22 cellular contexts compared by ENCODE assay signal in genomic region chr4:4226606-4227438, GRCh38. TPM values are rescaled to one million over a fixed set of nuclear protein-coding genes. Genes with fewer than 3 reads are reported as not detected.
A peak's percentile ranks its signal among the peaks of the same experiment; 100 is the strongest.
DNase-seq lines count a peak whose midpoint lies in the region; ATAC-seq, FAIRE-seq and TF ChIP-seq lines count a peak whose summit lies in the region.
"Had no signal": no experiment of that assay in that cellular context is flagged by ENCODE, and none has a peak within 500 bp of the region (broad histone marks: within the 10 kb centered on the region; RNA-seq: fewer than 3 reads in every experiment).

Gene OTOP1 (minus strand): TSS chr4:4226929. CDS start chr4:4226864, 65 bp downstream.

- H2AK5ac ChIP-seq in mesenchymal stem cell (ENCODE audit: low read length, severe bottlenecking) = no peak within 1 kb of the TSS

- peak within 1 kb of the TSS in 1 of 2 experiments; percentile 4 for H3K18ac ChIP-seq in mesenchymal stem cell (ENCODE audit: low read depth in 1 of 2, low read length in 2 of 2)

- no peak within 1 kb of the TSS for H4K91ac ChIP-seq in mesenchymal stem cell (ENCODE audit: low read length)

- no peak within 1 kb of the TSS for H3K23ac ChIP-seq in mesenchymal stem cell (ENCODE audit: low read length in 2 of 2)

- H3K79me2 ChIP-seq in HepG2 (ENCODE audit: insufficient read depth, low read length) = no peaks in the 10 kb centered on the region

- TF ChIP-seq RAD21 in HepG2 (CRISPR knock-in tag; IDR thresholded peaks at IDR 0.05) = no peak

- intact Hi-C loops in HepG2 (cut with micrococcal nuclease; ENCODE audit: unreplicated experiment) (no loop called here), right lobe of liver (cut with DNase I) (no loop called here)

- H3K9me3 Mint-ChIP-seq in central memory CD8-positive, alpha-beta T cell = no peaks in the 10 kb centered on the region
- H3K9me3 Mint-ChIP-seq in HFFc6 = no peaks in the 10 kb centered on the region
- H3K9me3 Mint-ChIP-seq: activated CD4-positive, alpha-beta T cell treated with anti-CD3 and anti-CD28 coated beads, Interleukin-2, amount 10 ng/mL, durations not matched to agents 7 days and 5 days had no signal

- no peak within 1 kb of the TSS for H2BK120ac ChIP-seq in mesenchymal stem cell (ENCODE audit: low read depth, low read length)

- no peaks in the 10 kb centered on the region for H3K79me1 ChIP-seq in mesenchymal stem cell (replicated peaks; ENCODE audit: low read length, poor library complexity, severe bottlenecking)

- TF ChIP-seq EP300 in HepG2 (IDR thresholded peaks at IDR 0.05; ENCODE audit: low read depth in 2 of 2, low read length in 2 of 2) = no peak
- no peak for TF ChIP-seq EP300 in HepG2 (CRISPR knock-in tag; IDR thresholded peaks at IDR 0.05; ENCODE audit: borderline replicate concordance)

- BruUV-seq in HepG2 (replicated peaks; lab: Mats Ljungman, UMichigan) = no TSS peak

- H2BK15ac ChIP-seq in mesenchymal stem cell (ENCODE audit: low read depth, poor library complexity, severe bottlenecking) = no peak within 1 kb of the TSS

- no peak within 1 kb of the TSS for H2BK12ac ChIP-seq in mesenchymal stem cell (ENCODE audit: low read length in 2 of 2)

- H3K27me3 ChIP-seq in HepG2 (ENCODE audit: control insufficient read depth in 1 of 2, insufficient read depth in 2 of 2, low read length in 2 of 2) (peaks cover 8 to 32% of the 10 kb centered on the region in 2 experiments; a peak in 4 of 5 replicates), right lobe of liver (no peaks in the 10 kb centered on the region), mesenchymal stem cell (ENCODE audit: control insufficient read depth in 1 of 2, insufficient read depth in 1 of 2, low read length in 2 of 2) (peaks cover 58 to 63% of the 10 kb centered on the region in 2 experiments)

- FAIRE-seq in HepG2 (lab: Jason Lieb, UNC) = no peak
- FAIRE-seq: K562 had no signal

- H2AFZ ChIP-seq in HepG2 (ENCODE audit: low read length) (no peak within 1 kb of the TSS), mesenchymal stem cell (ENCODE audit: low read depth, low read length) (peak within 1 kb of the TSS; percentile 53)

- H3K4me3 ChIP-seq in HepG2 (replicated peaks in 1 of 3; ENCODE audit: insufficient read depth in 1 of 3, low read depth in 2 of 3, low read length in 3 of 3) = peak within 1 kb of the TSS in 1 of 3 experiments; percentile 46; a peak in 1 of 6 replicates
- H3K4me3 ChIP-seq in right lobe of liver = no peak within 1 kb of the TSS
- H3K4me3 ChIP-seq in mesenchymal stem cell (ENCODE audit: insufficient read depth in 1 of 2, low read depth in 1 of 2, low read length in 2 of 2) = peak within 1 kb of the TSS in 1 of 2 experiments; percentile 17
- peak within 1 kb of the TSS; percentile 9 for H3K4me3 ChIP-seq in urinary bladder (ENCODE audit: low read depth, low read length)
- H3K4me3 ChIP-seq: K562, prostate gland, tibial nerve had no signal

- H2BK5ac ChIP-seq in mesenchymal stem cell (ENCODE audit: low read depth, low read length, poor library complexity, severe bottlenecking) = no peak within 1 kb of the TSS

- H3K14ac ChIP-seq in mesenchymal stem cell (ENCODE audit: low read length in 2 of 2) = no peak within 1 kb of the TSS

- no peak within 1 kb of the TSS for H3K9ac ChIP-seq in HepG2 (ENCODE audit: insufficient read depth, low read depth, low read length)
- H3K9ac ChIP-seq in mesenchymal stem cell (ENCODE audit: low read length) = no peak within 1 kb of the TSS

- H3K4me1 Mint-ChIP-seq in central memory CD8-positive, alpha-beta T cell = peaks cover 8% of the 10 kb centered on the region
- H3K4me1 Mint-ChIP-seq in HFFc6 (ENCODE audit: low read depth) = peaks cover 5% of the 10 kb centered on the region; the same call in 1 of the 2 replicates

- H3K27ac Mint-ChIP-seq in central memory CD8-positive, alpha-beta T cell (ENCODE audit: low read depth) = no peak within 1 kb of the TSS
- H3K27ac Mint-ChIP-seq in HFFc6 = no peak within 1 kb of the TSS
- H3K27ac Mint-ChIP-seq: activated CD4-positive, alpha-beta T cell treated with anti-CD3 and anti-CD28 coated beads, Interleukin-2, amount 10 ng/mL, durations not matched to agents 7 days and 5 days had no signal

- H3K9me3 ChIP-seq in HepG2 (ENCODE audit: low read length) (no peaks in the 10 kb centered on the region), right lobe of liver (no peaks in the 10 kb centered on the region), mesenchymal stem cell (ENCODE audit: control insufficient read depth, low read length) (no peaks in the 10 kb centered on the region)
- H3K9me3 ChIP-seq: prostate gland had no signal

- H3K4me3 Mint-ChIP-seq in central memory CD8-positive, alpha-beta T cell = peak within 1 kb of the TSS; percentile 16
- H3K4me3 Mint-ChIP-seq in HFFc6 = no peak within 1 kb of the TSS; the same call in 1 of the 2 replicates
- H3K4me3 Mint-ChIP-seq: activated CD4-positive, alpha-beta T cell treated with anti-CD3 and anti-CD28 coated beads, Interleukin-2, amount 10 ng/mL, durations not matched to agents 7 days and 5 days had no signal

- ATAC-seq in HepG2 (no peak), right lobe of liver (no peak)
- ATAC-seq in central memory CD8-positive, alpha-beta T cell (replicated peaks; ENCODE audit: extremely low read depth, poor library complexity, severe bottlenecking) = no peak
- ATAC-seq: K562 had no signal

- no peak within 1 kb of the TSS for H3K4ac ChIP-seq in mesenchymal stem cell (ENCODE audit: low read depth in 1 of 2, low read length in 2 of 2)

- in situ Hi-C loops in HepG2 (cut with HindIII; ENCODE audit: extremely low pct_ligation_motif_present, low pct_unique_long_range_greater_than_20kb) = no loop called here

- 32% methylated on average over 35 of the region's 82 CpGs for WGBS in HepG2 (ENCODE audit: low lambda C conversion rate)
- 14% methylated on average over 25 of the region's 82 CpGs for WGBS in right lobe of liver (ENCODE audit: insufficient coverage, low coverage, low lambda C conversion rate, missing lambda C conversion rate)
- 16% methylated on average over 64 of the region's 82 CpGs for WGBS in mesenchymal stem cell
- WGBS in urinary bladder = 13% methylated on average over 82 of the region's 82 CpGs

- H4K20me1 ChIP-seq in HepG2 (ENCODE audit: insufficient read depth, low read length) = no peaks in the 10 kb centered on the region

- DNase-seq in HepG2 (ENCODE audit: low spot score) (no peak), right lobe of liver (no peak), mesenchymal stem cell (no peak), NCI-H2029 treated with DMSO at 0.1 percent for 48 hours (lab: John Stamatoyannopoulos, UW) (no peak), HFFc6 (no peak), NCI-H2171 treated with DMSO at 0.1 percent for 48 hours (lab: John Stamatoyannopoulos, UW) (no peak)
- no peak for DNase-seq in central memory CD8-positive, alpha-beta T cell (ENCODE audit: low spot score in 2 of 2)
- DNase-seq: activated CD4-positive, alpha-beta T cell treated with anti-CD3 and anti-CD28 coated beads, Interleukin-2, amount 10 ng/mL, durations not matched to agents 7 days and 5 days; activated CD8-positive, alpha-beta memory T cell treated with anti-CD3 and anti-CD28 coated beads, Interleukin-2, amount 50 U/mL, for 4 hours; activated naive CD4-positive, alpha-beta T cell; cortex of kidney; DMS53; foreskin melanocyte; NCI-H446; RPMI8226 had no signal

- peaks cover 2% of the 10 kb centered on the region for H3K36me3 Mint-ChIP-seq in central memory CD8-positive, alpha-beta T cell (ENCODE audit: insufficient read depth)
- no peaks in the 10 kb centered on the region for H3K36me3 Mint-ChIP-seq in HFFc6 (ENCODE audit: low read depth)

- POLR2A ChIA-PET in HepG2 (lab: Yijun Ruan, JAX) = interaction anchor here (1.2 kb wide), 1 partner anchor 22 kb away, joined by 3 read pairs; no protein-coding TSS in a partner anchor

- H3K27ac ChIP-seq in HepG2 (ENCODE audit: extremely low read length, insufficient read depth, low read length) (no peak within 1 kb of the TSS), right lobe of liver (no peak within 1 kb of the TSS), mesenchymal stem cell (ENCODE audit: low read length, poor library complexity, severe bottlenecking) (no peak within 1 kb of the TSS), urinary bladder (ENCODE audit: low read depth) (no peak within 1 kb of the TSS)
- H3K27ac ChIP-seq: C4-2B, epithelial cell of prostate, prostate gland, tibial nerve had no signal

- no peaks in the 10 kb centered on the region for H3K4me1 ChIP-seq in HepG2 (ENCODE audit: insufficient read depth, low read length)
- H3K4me1 ChIP-seq in right lobe of liver = no peaks in the 10 kb centered on the region
- peaks cover 7% of the 10 kb centered on the region for H3K4me1 ChIP-seq in mesenchymal stem cell (ENCODE audit: control insufficient read depth, insufficient read depth, low read depth, low read length)
- no peaks in the 10 kb centered on the region for H3K4me1 ChIP-seq in urinary bladder (ENCODE audit: insufficient read depth)
- H3K4me1 ChIP-seq: prostate gland had no signal

- TF ChIP-seq CTCF in HepG2 (CRISPR knock-in tag; IDR thresholded peaks at IDR 0.05) (no peak), right lobe of liver (IDR thresholded peaks at IDR 0.05) (no peak), HFFc6 (IDR thresholded peaks at IDR 0.05) (no peak)

- no peak within 1 kb of the TSS for H4K8ac ChIP-seq in mesenchymal stem cell (ENCODE audit: low read length)

- CTCF ChIA-PET in HepG2 (lab: Yijun Ruan, JAX; ENCODE audit: low intra/inter-chr PET ratio, low total read pairs) = no interaction called here

- peak within 1 kb of the TSS; percentile 60 for H3K4me2 ChIP-seq in HepG2 (ENCODE audit: low read depth, low read length)
- H3K4me2 ChIP-seq in mesenchymal stem cell (ENCODE audit: low read length, poor library complexity, severe bottlenecking) = peak within 1 kb of the TSS; percentile 6

- no peaks in the 10 kb centered on the region for H3K36me3 ChIP-seq in HepG2 (replicated peaks in 1 of 2; ENCODE audit: control insufficient read depth in 1 of 2, insufficient read depth in 2 of 2, low read length in 2 of 2)
- no peaks in the 10 kb centered on the region for H3K36me3 ChIP-seq in right lobe of liver
- H3K36me3 ChIP-seq in mesenchymal stem cell (ENCODE audit: control insufficient read depth in 1 of 2, insufficient read depth in 2 of 2, low read depth in 1 of 2, low read length in 2 of 2) = no peaks in the 10 kb centered on the region
- H3K36me3 ChIP-seq in urinary bladder (ENCODE audit: insufficient read depth) = no peaks in the 10 kb centered on the region
- H3K36me3 ChIP-seq: prostate gland, tibial nerve had no signal

- TF ChIP-seq POLR2A in HepG2 (IDR thresholded peaks at IDR 0.05; ENCODE audit: insufficient read depth in 1 of 2, low read depth in 2 of 2, low read length in 2 of 2) (no peak), right lobe of liver (IDR thresholded peaks at IDR 0.05) (no peak)

- peaks cover 69% of the 10 kb centered on the region for H3K27me3 Mint-ChIP-seq in central memory CD8-positive, alpha-beta T cell
- H3K27me3 Mint-ChIP-seq in HFFc6 (ENCODE audit: insufficient read depth) = peaks cover 51% of the 10 kb centered on the region

RNA-seq across cellular contexts. Expression of gene OTOP1, which starts in this region (rescaled TPM):
- total RNA-seq in HepG2 (2016; rRNA removed; fragmentation: Illumina TruSeq; extraction: Trizol) (not detected in 2 replicates), right lobe of liver (not detected), urinary bladder (not detected)
- total RNA-seq in HepG2 (2016; cell fraction: cytosol; rRNA removed; fragmentation: Illumina TruSeq; extraction: Trizol; ENCODE audit: low read depth) = not detected in 2 replicates
- not detected in 2 replicates for total RNA-seq in HepG2 (2016; cell fraction: insoluble cytoplasmic fraction; rRNA removed; fragmentation: Illumina TruSeq; extraction: Trizol)
- not detected in 2 replicates for total RNA-seq in HepG2 (2016; cell fraction: membrane; rRNA removed; fragmentation: Illumina TruSeq; extraction: Trizol)
- not detected in 2 replicates for total RNA-seq in HepG2 (2016; cell fraction: nucleus; rRNA removed; fragmentation: Illumina TruSeq; extraction: Trizol)
- polyA plus RNA-seq in HepG2 (2011; rRNA removed) (not detected in 2 replicates), urinary bladder (not detected)
- polyA plus RNA-seq in HepG2 (2011; cell fraction: cytosol; rRNA removed) = not detected in 2 replicates
- polyA plus RNA-seq in HepG2 (2011; cell fraction: nucleus; rRNA removed) = not detected in 2 replicates
- not detected in 2 replicates for polyA plus RNA-seq in HepG2 (2012)
- not detected in 2 replicates for polyA plus RNA-seq in HepG2 (2016; cell fraction: cytosol; fragmentation: Illumina TruSeq; extraction: Trizol; ENCODE audit: low read depth)
- not detected in 2 replicates for polyA plus RNA-seq in HepG2 (2016; cell fraction: insoluble cytoplasmic fraction; fragmentation: Illumina TruSeq; extraction: Trizol; ENCODE audit: low read depth)
- not detected in 2 replicates for polyA plus RNA-seq in HepG2 (2016; cell fraction: membrane; fragmentation: Illumina TruSeq; extraction: Trizol; ENCODE audit: low read depth)
- polyA plus RNA-seq in HepG2 (2016; cell fraction: nucleus; fragmentation: Illumina TruSeq; extraction: Trizol; ENCODE audit: insufficient read depth, low read depth) = not detected in 2 replicates
- polyA minus RNA-seq in HepG2 (2011; rRNA and poly(A)+ RNA removed; ENCODE audit: low replicate concordance) = not detected in 2 replicates
- polyA minus RNA-seq in HepG2 (2011; cell fraction: cytosol; rRNA and poly(A)+ RNA removed) = not detected in 2 replicates
- not detected in 2 replicates for polyA minus RNA-seq in HepG2 (2011; cell fraction: nucleus; rRNA and poly(A)+ RNA removed)
- not detected for polyA plus RNA-seq in mesenchymal stem cell (2013, experiment 1 of 2)
- polyA plus RNA-seq in mesenchymal stem cell (2013, experiment 2 of 2) = not detected
- not detected for total RNA-seq in HFFc6 (2021; fragmentation: NEBNext Ultra II Directional; extraction: Animal tissue kit (Norgen Biotek cat#: 25700))
- total RNA-seq: A673; activated CD4-positive, alpha-beta T cell treated with anti-CD3 and anti-CD28 coated beads, Interleukin-2, amount 10 ng/mL, durations not matched to agents 7 days and 5 days; K562; prostate gland; tibial nerve had no signal
- polyA plus RNA-seq: K562 had no signal
